Comparison of ENCODE assay signal across 1 cellular context in the genomic region with DNA sequence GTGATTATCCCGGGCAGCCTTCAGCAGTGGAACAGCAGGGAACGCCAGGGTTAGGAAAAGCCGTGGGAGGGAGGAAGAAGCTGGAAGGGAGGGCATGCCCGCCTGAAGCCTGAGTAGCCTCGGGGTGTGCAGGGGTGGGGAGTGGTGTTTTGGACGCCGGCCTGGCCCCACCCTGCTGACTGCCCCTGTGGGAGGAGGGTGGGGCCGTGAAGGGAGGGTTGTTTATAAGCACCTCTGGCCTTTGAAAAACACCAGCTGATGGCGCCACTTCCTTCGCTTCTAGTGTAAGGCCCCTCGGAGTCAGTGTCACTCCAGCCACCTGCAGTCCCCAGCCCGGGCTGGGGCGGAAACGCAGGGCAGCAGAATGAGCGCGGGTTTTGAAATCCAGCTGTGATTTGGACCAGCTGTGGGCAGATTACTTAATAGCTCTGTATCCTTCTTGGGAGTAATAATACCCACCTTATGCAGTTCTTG.
TF ChIP-seq lines count a peak whose summit lies in the region.

No MANE protein-coding gene starts in this region.

TF ChIP-seq in HepG2, 621 proteins besides CTCF, POLR2A, EP300 and RAD21 (continued from another document):
- TF ChIP-seq TCF12 (IDR thresholded peaks at IDR 0.05), result no peak
- TF ChIP-seq TCF12 (CRISPR knock-in tag; IDR thresholded peaks at IDR 0.05), result no peak
- no peak for TF ChIP-seq TCF7L2 (IDR thresholded peaks at IDR 0.05; ENCODE audit: low read depth, low read length)
